ENCODE assay signal across 30 cellular contexts in the genomic region with DNA sequence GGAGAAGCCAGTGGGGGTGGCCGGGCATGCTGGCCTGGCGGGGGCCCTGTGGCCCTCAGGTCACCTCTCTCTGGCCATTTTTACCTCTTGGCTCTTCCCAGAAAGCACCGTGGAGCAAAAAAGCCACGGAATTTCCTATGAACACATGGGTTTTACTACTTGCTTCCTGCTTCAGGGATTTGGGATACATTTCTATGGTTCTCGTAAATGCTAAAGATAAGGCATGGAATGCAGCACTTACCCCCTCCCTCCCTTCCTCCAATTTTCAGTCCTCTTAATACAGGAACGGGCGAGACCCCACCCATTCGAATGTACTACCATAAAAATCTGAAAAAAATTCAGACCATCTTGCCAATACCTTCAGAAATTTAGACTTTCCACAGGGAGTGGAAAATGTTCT.
DNase-seq lines count a peak whose midpoint lies in the region; ATAC-seq, FAIRE-seq and TF ChIP-seq lines count a peak whose summit lies in the region.
"Had no signal": no experiment of that assay in that cellular context is flagged by ENCODE, and none has a peak within 500 bp of the region (broad histone marks: within the 10 kb centered on the region; RNA-seq: fewer than 3 reads in every experiment).

No MANE protein-coding gene starts in this region.

- H3K9ac ChIP-seq in skeletal muscle tissue (ENCODE audit: low read depth in 1 of 3, low read length in 3 of 3), result no peak overlapping the region
- H3K9ac ChIP-seq: BLaER1, KMS-11 had no signal

- H3K27ac Mint-ChIP-seq in GM23338, result no peak overlapping the region
- H3K27ac Mint-ChIP-seq: activated CD8-positive, alpha-beta T cell treated with anti-CD3 and anti-CD28 coated beads, Interleukin-2, amount 10 ng/mL, durations not matched to agents 7 days and 5 days; naive thymus-derived CD8-positive, alpha-beta T cell had no signal

- POLR2A ChIA-PET in BJ (lab: Charles Lee), result no interaction called here

- H3K9me3 ChIP-seq in skeletal muscle tissue (ENCODE audit: control insufficient read depth in 3 of 3, low read length in 3 of 3), result no peaks in the 10 kb centered on the region
- H3K9me3 ChIP-seq: BLaER1, breast epithelium, testis had no signal

- no peak for TF ChIP-seq CTCF in BJ (IDR thresholded peaks at IDR 0.05; ENCODE audit: insufficient read depth, low read depth, low read length)
- no peak for TF ChIP-seq CTCF in GM23338 (conservative IDR thresholded peaks at IDR 0.05; ENCODE audit: low read depth in 2 of 2)
- TF ChIP-seq CTCF in fibroblast of villous mesenchyme (IDR thresholded peaks at IDR 0.05; ENCODE audit: insufficient read depth, low read depth, low read length), result no peak

- H3K36me3 Mint-ChIP-seq in GM23338 (ENCODE audit: low read depth), result no peaks in the 10 kb centered on the region
- H3K36me3 Mint-ChIP-seq: naive thymus-derived CD8-positive, alpha-beta T cell had no signal

- DNase-seq in BJ (ENCODE audit: low read depth) (peak; percentile 69), GM23338 (ENCODE audit: low spot score) (no peak), fibroblast of villous mesenchyme (ENCODE audit: low read depth) (peak; percentile 81), GM12892 (ENCODE audit: insufficient read length) (no peak)
- no peak for DNase-seq in stimulated activated CD4-positive, alpha-beta T cell treated with anti-CD3 and anti-CD28 coated beads, Interleukin-1b, Interleukin-23, amount 100 ng/mL, for 48 hours
- DNase-seq: activated CD8-positive, alpha-beta T cell treated with anti-CD3 and anti-CD28 coated beads, Interleukin-2, amount 10 ng/mL, durations not matched to agents 7 days and 5 days; activated naive CD4-positive, alpha-beta T cell treated with anti-CD3 and anti-CD28 coated beads, Interleukin-2, amount 50 U/mL, for 16 hours; amniotic stem cell; DMS 273 treated with DMSO at 0.1 percent for 48 hours; effector CD8-positive, alpha-beta T cell; H9; islet precursor cell; MM.1S; naive thymus-derived CD8-positive, alpha-beta T cell; NCI-H1417; NCI-H2081; occipital lobe; SHP77 treated with DMSO at 0.1 percent for 48 hours; stimulated activated naive CD8-positive, alpha-beta T cell treated with anti-CD3 and anti-CD28 coated beads, Interleukin-15, Interleukin-2, amounts not matched to agents 100 U/mL and 50 U/mL, for 24 hours; SW 1271; testis had no signal

- H3K36me3 ChIP-seq in BJ (ENCODE audit: control insufficient read depth, insufficient read depth, low read length) (no peaks in the 10 kb centered on the region), GM23338 (ENCODE audit: insufficient read depth) (no peaks in the 10 kb centered on the region), skeletal muscle tissue (ENCODE audit: control insufficient read depth in 3 of 3, insufficient read depth in 3 of 3, low read length in 3 of 3) (no peaks in the 10 kb centered on the region)
- H3K36me3 ChIP-seq: BLaER1, breast epithelium had no signal

- H3K4me3 Mint-ChIP-seq in GM23338, result no peak overlapping the region
- H3K4me3 Mint-ChIP-seq: activated CD8-positive, alpha-beta T cell treated with anti-CD3 and anti-CD28 coated beads, Interleukin-2, amount 10 ng/mL, durations not matched to agents 7 days and 5 days; H9; naive thymus-derived CD8-positive, alpha-beta T cell had no signal

- no peak overlapping the region for H3K27ac ChIP-seq in GM23338 (ENCODE audit: low read depth)
- H3K27ac ChIP-seq in skeletal muscle tissue (ENCODE audit: low read depth, low read length), result peak overlapping the region; percentile 79
- H3K27ac ChIP-seq: BLaER1, epithelial cell of prostate, HL-60, KMS-11, testis had no signal

- H3K4me1 ChIP-seq in GM23338 (ENCODE audit: insufficient read depth) (no peaks in the 10 kb centered on the region), skeletal muscle tissue (ENCODE audit: control insufficient read depth in 3 of 3, insufficient read depth in 3 of 3, low read length in 3 of 3) (peaks cover 3 to 8% (median 6%) of the 10 kb centered on the region in 3 donors)
- H3K4me1 ChIP-seq: BLaER1, breast epithelium, testis had no signal

- H3K4me1 Mint-ChIP-seq in GM23338, result no peaks in the 10 kb centered on the region; the same call in 2 of the 3 replicates

- H3K4me2 ChIP-seq in GM23338, result no peak overlapping the region
- H3K4me2 ChIP-seq: BLaER1, KMS-11 had no signal

- H3K79me2 ChIP-seq in GM23338 (replicated peaks; ENCODE audit: insufficient read depth), result no peaks in the 10 kb centered on the region

- 0 out of 3 replicates have a peak, but pooled peaks cover 3% of the 10 kb centered on the region for H3K9me3 Mint-ChIP-seq in GM23338
- H3K9me3 Mint-ChIP-seq: naive thymus-derived CD8-positive, alpha-beta T cell had no signal

- 0 out of 2 replicates have a peak overlapping the region, but pooled peaks have one; percentile 2 for H2AFZ ChIP-seq in GM23338

- H3K27me3 Mint-ChIP-seq in GM23338 (ENCODE audit: insufficient read depth, low read depth, poor library complexity), result peaks cover 2% of the 10 kb centered on the region

- H4K20me1 ChIP-seq in GM23338 (replicated peaks; ENCODE audit: insufficient read depth), result no peaks in the 10 kb centered on the region
- H4K20me1 ChIP-seq: BLaER1 had no signal

- TF ChIP-seq POLR2A in GM12892 (IDR thresholded peaks at IDR 0.05; ENCODE audit: low read depth, low read length), result no peak

- no peak overlapping the region for H3K4me3 ChIP-seq in BJ (ENCODE audit: low read depth, low read length)
- no peak overlapping the region for H3K4me3 ChIP-seq in GM23338
- no peak overlapping the region for H3K4me3 ChIP-seq in fibroblast of villous mesenchyme (ENCODE audit: low read depth, low read length)
- H3K4me3 ChIP-seq in skeletal muscle tissue (ENCODE audit: low read length in 3 of 3), result no peak overlapping the region
- H3K4me3 ChIP-seq: BLaER1 had no signal

- no peaks in the 10 kb centered on the region for H3K27me3 ChIP-seq in BJ (ENCODE audit: control insufficient read depth, insufficient read depth, low read length)
- H3K27me3 ChIP-seq in GM23338 (ENCODE audit: insufficient read depth), result no peaks in the 10 kb centered on the region
- H3K27me3 ChIP-seq in skeletal muscle tissue (ENCODE audit: control insufficient read depth in 3 of 3, insufficient read depth in 3 of 3, low read length in 3 of 3), result no peaks in the 10 kb centered on the region
- H3K27me3 ChIP-seq: BLaER1, breast epithelium, testis had no signal

- CTCF ChIA-PET in BJ (lab: Yijun Ruan, JAX), result interaction anchor here (0.6 kb wide), 1 partner anchor 1473 kb away, joined by 3 read pairs; no protein-coding TSS in a partner anchor

- H3F3A ChIP-seq in GM23338 (replicated peaks; ENCODE audit: low read depth), result no peaks in the 10 kb centered on the region

- H3K9me2 ChIP-seq in GM23338 (ENCODE audit: insufficient read depth), result peaks cover 4% of the 10 kb centered on the region

- ATAC-seq in GM23338 (no peak), GM21526 (IDR thresholded peaks at IDR 0.05; ENCODE audit: low FRiP score, unreplicated experiment) (no peak)
- ATAC-seq: activated CD8-positive, alpha-beta T cell treated with anti-CD3 and anti-CD28 coated beads, Interleukin-2, amount 10 ng/mL, durations not matched to agents 7 days and 5 days; naive thymus-derived CD8-positive, alpha-beta T cell; Panc1; stimulated activated naive CD8-positive, alpha-beta T cell treated with anti-CD3 and anti-CD28 coated beads, Interleukin-15, Interleukin-2, amounts not matched to agents 100 U/mL and 50 U/mL, for 24 hours had no signal

- no peak for FAIRE-seq in GM12892 (lab: Jason Lieb, UNC)
- FAIRE-seq: GM12891 had no signal

TF ChIP-seq in GM23338, 12 proteins besides CTCF, POLR2A, EP300 and RAD21 (continues in another document):
- TF ChIP-seq REST (IDR thresholded peaks at IDR 0.05; ENCODE audit: unreplicated experiment), result no peak

Comparison
In these comparisons a context has a peak if more than half of its experiments do, and no peak if none do; other contexts are left out.
1. DNase-seq: peak in BJ (single experiment) and fibroblast of villous mesenchyme (single experiment); none in GM23338 (single experiment), stimulated activated CD4-positive, alpha-beta T cell treated with anti-CD3 and anti-CD28 coated beads, Interleukin-1b, Interleukin-23, amount 100 ng/mL, for 48 hours (single experiment) and GM12892 (single experiment).